Comparison of ENCODE assay signal across 9 cellular contexts in genomic region chr1:25948641-25949040, GRCh38.
"Had no signal": no experiment of that assay in that cellular context is flagged by ENCODE, and none has a peak within 500 bp of the region (broad histone marks: within the 10 kb centered on the region; RNA-seq: fewer than 3 reads in every experiment).

No MANE protein-coding gene starts in this region.

- H2AFZ ChIP-seq: GM23338 had no signal

- FAIRE-seq: H1, H54, HepG2 had no signal

- H3K4me2 ChIP-seq: GM23338 had no signal

- H3K27ac ChIP-seq: HL-60 had no signal

- H3K4me1 Mint-ChIP-seq: GM23338, IgD-negative memory B cell had no signal

- H3K27ac Mint-ChIP-seq: GM23338, H9, IgD-negative memory B cell had no signal

- ATAC-seq: GM23338, HepG2 had no signal

- H3K27me3 Mint-ChIP-seq: IgD-negative memory B cell had no signal

- H3K4me3 ChIP-seq: GM23338 had no signal

- H3K4me3 Mint-ChIP-seq: GM23338, H9, IgD-negative memory B cell had no signal

- DNase-seq: H9, HCEC 1CT, KG1 had no signal
